7 cellular contexts compared by ENCODE assay signal in genomic region chr16:27274523-27274874, GRCh38. TPM values are rescaled to one million over a fixed set of nuclear protein-coding genes. Genes with fewer than 3 reads are reported as not detected.
DNase-seq lines count a peak whose midpoint lies in the region; ATAC-seq lines count a peak whose summit lies in the region.
"Not testable (repeated sequence)": the region's sequence is repeated elsewhere in the genome, so short reads cannot be mapped to it uniquely, and the experiment has no call there.

No MANE protein-coding gene starts in this region.

- H3K4me1 ChIP-seq in CD4-positive, alpha-beta memory T cell (ENCODE audit: insufficient read depth, low read length) = not testable (repeated sequence)

- H3K4me3 ChIP-seq in CD4-positive, alpha-beta memory T cell (ENCODE audit: low read length in 2 of 2) = not testable (repeated sequence)

- peaks cover 10 to 31% (median 23%) of the 10 kb centered on the region in 4 donors for H3K4me1 Mint-ChIP-seq in CD4-positive, alpha-beta memory T cell
- peaks cover 30 to 52% (median 45%) of the 10 kb centered on the region in 3 donors for H3K4me1 Mint-ChIP-seq in T-cell
- H3K4me1 Mint-ChIP-seq in activated CD4-positive, alpha-beta memory T cell treated with anti-CD3 and anti-CD28 coated beads for 36 hours (ENCODE audit: low read depth) = peaks cover 55% of the 10 kb centered on the region
- H3K4me1 Mint-ChIP-seq in activated naive CD8-positive, alpha-beta T cell (ENCODE audit: low read depth) = peaks cover 64% of the 10 kb centered on the region
- H3K4me1 Mint-ChIP-seq in naive B cell = peaks cover 43 to 71% (median 52%) of the 10 kb centered on the region in 3 donors
- peaks cover 35% of the 10 kb centered on the region for H3K4me1 Mint-ChIP-seq in stimulated activated effector memory CD8-positive, alpha-beta T cell treated with anti-CD3 and anti-CD28 coated beads, Interleukin-12 subunit alpha, Interleukin-12 subunit beta, amount 100 ng/mL, for 72 hours

- not testable (repeated sequence) for DNase-seq in CD4-positive, alpha-beta memory T cell; T-cell; naive B cell; stimulated activated effector memory CD8-positive, alpha-beta T cell treated with anti-CD3 and anti-CD28 coated beads, Interleukin-12 subunit alpha, Interleukin-12 subunit beta, amount 100 ng/mL, for 72 hours (ENCODE audit: low spot score in 2 of 2)
- peak; percentile 9 for DNase-seq in activated CD4-positive, alpha-beta memory T cell treated with anti-CD3 and anti-CD28 coated beads for 36 hours
- DNase-seq in activated T-cell treated with anti-CD3 and anti-CD28 coated beads, Interleukin-2, amount 50 U/mL, for 48 hours = peak; percentile 23 to 32

- not testable (repeated sequence) for H3K27ac ChIP-seq in CD4-positive, alpha-beta memory T cell (ENCODE audit: low read depth, low read length)

- peak overlapping the region in 5 of 8 donors; percentile 40 to 74 (median 53) for H3K4me3 Mint-ChIP-seq in CD4-positive, alpha-beta memory T cell
- peak overlapping the region in 2 of 3 donors; percentile 48 to 55 for H3K4me3 Mint-ChIP-seq in T-cell
- not testable (repeated sequence) for H3K4me3 Mint-ChIP-seq in activated CD4-positive, alpha-beta memory T cell treated with anti-CD3 and anti-CD28 coated beads for 36 hours; stimulated activated effector memory CD8-positive, alpha-beta T cell treated with anti-CD3 and anti-CD28 coated beads, Interleukin-12 subunit alpha, Interleukin-12 subunit beta, amount 100 ng/mL, for 72 hours
- H3K4me3 Mint-ChIP-seq in activated naive CD8-positive, alpha-beta T cell = peak overlapping the region; percentile 72
- H3K4me3 Mint-ChIP-seq in naive B cell = peak overlapping the region; percentile 8 to 91 (median 70)

- POLR2A ChIA-PET in CD4-positive, alpha-beta memory T cell (lab: Charles Lee; ENCODE audit: partially characterized antibody) = interaction anchor here (1.1 to 3.1 kb wide), 4 partner anchors 9 to 71 kb away, joined by 4 to 13 read pairs (median 7); partner anchors contain the start of gene KDM8
- POLR2A ChIA-PET in T-cell (lab: Charles Lee) = interaction anchor here in 1 of 2 donors (0.6 kb wide), 1 partner anchor 136 kb away, joined by 3 read pairs; no protein-coding TSS in a partner anchor
- POLR2A ChIA-PET in activated CD4-positive, alpha-beta memory T cell treated with anti-CD3 and anti-CD28 coated beads for 36 hours (lab: Charles Lee) = interaction anchor here (0.9 to 2.9 kb wide), 6 partner anchors 9 to 93 kb away, joined by 4 to 13 read pairs (median 8); no protein-coding TSS in a partner anchor

- H3K9me3 Mint-ChIP-seq in CD4-positive, alpha-beta memory T cell; T-cell; activated CD4-positive, alpha-beta memory T cell treated with anti-CD3 and anti-CD28 coated beads for 36 hours; activated naive CD8-positive, alpha-beta T cell (ENCODE audit: low read depth); naive B cell; stimulated activated effector memory CD8-positive, alpha-beta T cell treated with anti-CD3 and anti-CD28 coated beads, Interleukin-12 subunit alpha, Interleukin-12 subunit beta, amount 100 ng/mL, for 72 hours: not testable (repeated sequence)

- peak in 2 of 4 experiments; percentile 23 to 43 for ATAC-seq in T-cell (replicated peaks in 1 of 4)
- ATAC-seq in naive B cell (ENCODE audit: low read depth in 2 of 2) = peak in 1 of 2 donors; percentile 7
- ATAC-seq in stimulated activated effector memory CD8-positive, alpha-beta T cell treated with anti-CD3 and anti-CD28 coated beads, Interleukin-12 subunit alpha, Interleukin-12 subunit beta, amount 100 ng/mL, for 72 hours = not testable (repeated sequence)

- not testable (repeated sequence) for H3K9me3 ChIP-seq in CD4-positive, alpha-beta memory T cell (ENCODE audit: control insufficient read depth in 1 of 2, low read length in 2 of 2)

- CTCF ChIA-PET in CD4-positive, alpha-beta memory T cell (lab: Charles Lee; ENCODE audit: partially characterized antibody) = interaction anchor here (1.1 to 9.1 kb wide), 5 partner anchors 25 to 119 kb away, joined by 3 to 58 read pairs (median 9); no protein-coding TSS in a partner anchor
- CTCF ChIA-PET in T-cell (lab: Charles Lee) = interaction anchor here (1.0 to 1.1 kb wide), 2 partner anchors 37 to 120 kb away, joined by 4 to 5 read pairs; no protein-coding TSS in a partner anchor
- CTCF ChIA-PET in activated CD4-positive, alpha-beta memory T cell treated with anti-CD3 and anti-CD28 coated beads for 36 hours (lab: Charles Lee) = interaction anchor here (0.8 to 1.7 kb wide), 6 partner anchors 12 to 96 kb away, joined by 3 to 8 read pairs (median 4); no protein-coding TSS in a partner anchor

- not testable (repeated sequence) for H3K27me3 ChIP-seq in CD4-positive, alpha-beta memory T cell (ENCODE audit: insufficient read depth, low read length)

- H3K36me3 Mint-ChIP-seq in CD4-positive, alpha-beta memory T cell; T-cell; activated CD4-positive, alpha-beta memory T cell treated with anti-CD3 and anti-CD28 coated beads for 36 hours; activated naive CD8-positive, alpha-beta T cell; stimulated activated effector memory CD8-positive, alpha-beta T cell treated with anti-CD3 and anti-CD28 coated beads, Interleukin-12 subunit alpha, Interleukin-12 subunit beta, amount 100 ng/mL, for 72 hours: not testable (repeated sequence)
- peaks cover 0 to 11% of the 10 kb centered on the region in 2 donors for H3K36me3 Mint-ChIP-seq in naive B cell

- H3K36me3 ChIP-seq in CD4-positive, alpha-beta memory T cell (ENCODE audit: insufficient read depth, low read length) = not testable (repeated sequence)

- not testable (repeated sequence) for H3K27me3 Mint-ChIP-seq in CD4-positive, alpha-beta memory T cell; T-cell; activated CD4-positive, alpha-beta memory T cell treated with anti-CD3 and anti-CD28 coated beads for 36 hours; activated naive CD8-positive, alpha-beta T cell; naive B cell

- peak overlapping the region in 6 of 7 donors; percentile 12 to 77 (median 66) for H3K27ac Mint-ChIP-seq in CD4-positive, alpha-beta memory T cell
- H3K27ac Mint-ChIP-seq in T-cell (peak overlapping the region; percentile 75 to 89), naive B cell (peak overlapping the region; percentile 94 to 100 (median 96))
- H3K27ac Mint-ChIP-seq in activated CD4-positive, alpha-beta memory T cell treated with anti-CD3 and anti-CD28 coated beads for 36 hours = peak overlapping the region; percentile 89
- peak overlapping the region; percentile 98 for H3K27ac Mint-ChIP-seq in activated naive CD8-positive, alpha-beta T cell
- peak overlapping the region; percentile 78 for H3K27ac Mint-ChIP-seq in stimulated activated effector memory CD8-positive, alpha-beta T cell treated with anti-CD3 and anti-CD28 coated beads, Interleukin-12 subunit alpha, Interleukin-12 subunit beta, amount 100 ng/mL, for 72 hours

- intact Hi-C loops in CD4-positive, alpha-beta memory T cell (cut with micrococcal nuclease) = not testable (repeated sequence)
- intact Hi-C loops in activated CD4-positive, alpha-beta memory T cell treated with anti-CD3 and anti-CD28 coated beads for 36 hours (cut with micrococcal nuclease) = loop anchor here (1.0 kb wide), 1 partner anchor 39 kb away; no protein-coding TSS in a partner anchor

RNA-seq across cellular contexts. Expression of gene NSMCE1, which starts 5.9 kb away (rescaled TPM):
- total RNA-seq in CD4-positive, alpha-beta memory T cell = 10 to 100 TPM; 66.6 to 70.7 TPM
- 100 to 1,000 TPM; 142 to 202 TPM for polyA plus RNA-seq in CD4-positive, alpha-beta memory T cell
- 10 to 100 TPM; 53.5 to 83.2 (median 73.9) TPM for total RNA-seq in T-cell
- total RNA-seq in activated CD4-positive, alpha-beta memory T cell treated with anti-CD3 and anti-CD28 coated beads for 36 hours = 100 to 1,000 TPM; 120 to 121 TPM
- polyA plus RNA-seq in naive B cell (ENCODE audit: low read depth in 6 of 6) = 100 to 1,000 TPM; 178 to 217 (median 195) TPM

RNA-seq across cellular contexts. Expression of gene IL4R, which starts 39.3 kb away (rescaled TPM):
- total RNA-seq in CD4-positive, alpha-beta memory T cell = 100 to 1,000 TPM; 143 to 152 TPM
- polyA plus RNA-seq in CD4-positive, alpha-beta memory T cell = 10 to 100 TPM; 32.6 to 66.1 TPM
- total RNA-seq in T-cell = 100 to 1,000 TPM; 186 to 281 (median 221) TPM
- total RNA-seq in activated CD4-positive, alpha-beta memory T cell treated with anti-CD3 and anti-CD28 coated beads for 36 hours = 100 to 1,000 TPM; 146 to 153 TPM
- polyA plus RNA-seq in naive B cell (ENCODE audit: low read depth in 6 of 6) = 1,000 to 10,000 TPM in 1 of 6 donors, 100 to 1,000 TPM in 5; 355 to 1,202 (median 525) TPM
